ENCODE assay signal across 8 cellular contexts in the genomic region with DNA sequence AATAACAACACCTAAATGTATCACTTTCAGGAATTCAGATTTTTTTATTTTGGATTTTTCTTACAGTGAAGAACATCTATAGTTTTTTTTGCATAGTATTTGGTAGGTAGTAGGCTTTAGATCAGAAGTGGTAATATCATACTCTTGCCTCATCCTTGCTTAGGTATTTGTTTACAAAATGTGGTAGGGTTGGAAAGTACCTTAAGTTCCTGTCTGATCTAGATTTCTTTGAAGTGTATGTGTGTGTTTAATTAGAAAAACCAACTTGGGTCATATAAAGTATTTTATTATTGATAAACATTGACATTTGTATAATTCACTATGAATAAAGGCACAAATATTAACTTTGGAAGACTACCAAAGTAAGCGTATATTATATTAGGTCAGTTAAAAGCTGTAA.
A peak's percentile ranks its signal among the peaks of the same experiment; 100 is the strongest.
DNase-seq lines count a peak whose midpoint lies in the region; ATAC-seq lines count a peak whose summit lies in the region.

No MANE protein-coding gene starts in this region.

- peaks cover 0 to 12% (median 10%) of the 10 kb centered on the region in 3 experiments for H3K36me3 ChIP-seq in naive thymus-derived CD4-positive, alpha-beta T cell (ENCODE audit: control insufficient read depth in 2 of 3, insufficient read depth in 3 of 3, low read length in 3 of 3)

- ATAC-seq in GM18858 (IDR thresholded peaks at IDR 0.05; ENCODE audit: unreplicated experiment) (peak; percentile 68), HG02623 (IDR thresholded peaks at IDR 0.05; ENCODE audit: unreplicated experiment) (peak; percentile 55)
- peak; percentile 95 for ATAC-seq in naive thymus-derived CD4-positive, alpha-beta T cell

- H3K36me3 Mint-ChIP-seq in naive thymus-derived CD4-positive, alpha-beta T cell: peaks cover 14 to 65% (median 49%) of the 10 kb centered on the region in 5 donors

- H3K27me3 Mint-ChIP-seq in naive thymus-derived CD4-positive, alpha-beta T cell: no peaks in the 10 kb centered on the region

- intact Hi-C loops in naive thymus-derived CD4-positive, alpha-beta T cell (cut with micrococcal nuclease): loop anchor here (1.0 to 2.0 kb wide), 6 partner anchors 8 to 414 kb away; a partner anchor contains a TSS

- no peak overlapping the region for H3K4me3 ChIP-seq in naive thymus-derived CD4-positive, alpha-beta T cell (ENCODE audit: low read length)

- peak overlapping the region; percentile 20 to 63 (median 50) for H3K4me3 Mint-ChIP-seq in naive thymus-derived CD4-positive, alpha-beta T cell

- H3K27ac ChIP-seq in naive thymus-derived CD4-positive, alpha-beta T cell (ENCODE audit: low read depth, low read length): peak overlapping the region; percentile 80

- no peaks in the 10 kb centered on the region for H3K9me3 ChIP-seq in naive thymus-derived CD4-positive, alpha-beta T cell (ENCODE audit: control insufficient read depth in 2 of 3, low read length in 3 of 3)

- CTCF ChIA-PET in naive thymus-derived CD4-positive, alpha-beta T cell (lab: Charles Lee): interaction anchor here (0.5 to 9.3 kb wide), 2 partner anchors 100 to 377 kb away, joined by 3 to 81 read pairs; a partner anchor contains a TSS

- peaks cover 0 to 14% (median 0%) of the 10 kb centered on the region in 11 donors for H3K9me3 Mint-ChIP-seq in naive thymus-derived CD4-positive, alpha-beta T cell

- DNase-seq in SW480 (ENCODE audit: low spot score): peak; percentile 8
- peak in 7 of 9 donors; percentile 41 to 81 (median 64) for DNase-seq in naive thymus-derived CD4-positive, alpha-beta T cell
- DNase-seq in NCI-H187 treated with DMSO at 0.1 percent for 48 hours (lab: John Stamatoyannopoulos, UW): no peak
- no peak for DNase-seq in NCI-H345 (lab: John Stamatoyannopoulos, UW)
- no peak for DNase-seq in islet precursor cell
- no peak for DNase-seq in NCI-H128 (lab: John Stamatoyannopoulos, UW; ENCODE audit: unreplicated experiment)

- POLR2A ChIA-PET in naive thymus-derived CD4-positive, alpha-beta T cell (lab: Charles Lee): interaction anchor here (0.5 to 4.5 kb wide), 6 partner anchors 11 to 100 kb away, joined by 3 to 37 read pairs (median 6); a partner anchor contains a TSS

- H3K4me1 Mint-ChIP-seq in naive thymus-derived CD4-positive, alpha-beta T cell: peaks cover 29 to 92% (median 84%) of the 10 kb centered on the region in 7 donors

- peaks cover 55 to 59% of the 10 kb centered on the region in 2 donors for H3K4me1 ChIP-seq in naive thymus-derived CD4-positive, alpha-beta T cell (ENCODE audit: control insufficient read depth in 2 of 2, insufficient read depth in 2 of 2, low read length in 2 of 2)

- H3K27ac Mint-ChIP-seq in naive thymus-derived CD4-positive, alpha-beta T cell: peak overlapping the region; percentile 79 to 99 (median 93)

- H3K27me3 ChIP-seq in naive thymus-derived CD4-positive, alpha-beta T cell (ENCODE audit: control insufficient read depth in 2 of 2, insufficient read depth in 2 of 2, low read length in 2 of 2): no peaks in the 10 kb centered on the region

Comparison
In these comparisons a context has a peak if more than half of its experiments do, and no peak if none do; other contexts are left out.
1. DNase-seq: peak in SW480 (single experiment) and naive thymus-derived CD4-positive, alpha-beta T cell (7 of 9); none in NCI-H187 treated with DMSO at 0.1 percent for 48 hours (single experiment), NCI-H345 (single experiment), islet precursor cell (single experiment) and NCI-H128 (single experiment).
2. Peak in every context shown above with its lines, with median percentiles within 50 percentile points of each other: ATAC-seq.